Comparison of ENCODE assay signal across 25 cellular contexts in genomic region chr2:2886934-2887333, GRCh38.
"Had no signal": no experiment of that assay in that cellular context is flagged by ENCODE, and none has a peak within 500 bp of the region (broad histone marks: within the 10 kb centered on the region; RNA-seq: fewer than 3 reads in every experiment).

No MANE protein-coding gene starts in this region.

- FAIRE-seq: pancreas, small intestine had no signal

- H3K9me3 ChIP-seq: gastrocnemius medialis, neutrophil, pancreas, right lobe of liver, suprapubic skin, transverse colon, vagina had no signal

- H3K36me3 ChIP-seq: gastrocnemius medialis, left lung, neutrophil, pancreas, right lobe of liver, suprapubic skin, transverse colon, vagina had no signal

- H3K4me1 ChIP-seq: gastrocnemius medialis, left lung, pancreas, right lobe of liver, suprapubic skin, transverse colon, vagina had no signal

- H3K27me3 ChIP-seq: gastrocnemius medialis, neutrophil, pancreas, right lobe of liver, suprapubic skin, transverse colon, vagina had no signal

- DNase-seq: cortex of kidney; effector CD4-positive, alpha-beta T cell; foreskin fibroblast; gastrocnemius medialis; left cardiac atrium; left lung; mammary epithelial cell; mesendoderm; naive thymus-derived CD8-positive, alpha-beta T cell; nephron progenitor cell; pancreas; small intestine; stimulated activated CD4-positive, alpha-beta T cell treated with anti-CD3 and anti-CD28 coated beads, Interleukin-12 subunit alpha, Interleukin-12 subunit beta, amount 100 ng/mL, for 4 hours; stimulated activated CD4-positive, alpha-beta T cell treated with anti-CD3 and anti-CD28 coated beads, Interleukin-1b, Interleukin-23, amount 100 ng/mL, for 48 hours; stimulated activated CD4-positive, alpha-beta T cell treated with anti-CD3 and anti-CD28 coated beads, Interleukin-4, amount 100 ng/mL, for 1 hour; stimulated activated CD8-positive, alpha-beta memory T cell treated with anti-CD3 and anti-CD28 coated beads, Interleukin-4, amount 100 ng/mL, for 48 hours; stimulated activated naive CD4-positive, alpha-beta T cell; stimulated activated naive CD8-positive, alpha-beta T cell treated with anti-CD3 and anti-CD28 coated beads, Interleukin-15, amount 100 ng/mL, for 72 hours; transverse colon had no signal

- ATAC-seq: esophagus mucosa; gastrocnemius medialis; left cardiac atrium; left lung; naive thymus-derived CD8-positive, alpha-beta T cell; pancreas; right lobe of liver; stimulated activated naive CD8-positive, alpha-beta T cell treated with anti-CD3 and anti-CD28 coated beads, Interleukin-15, amount 100 ng/mL, for 72 hours had no signal

- H3K27ac ChIP-seq: epithelial cell of prostate, gastrocnemius medialis, left lung, neutrophil, pancreas, right lobe of liver, suprapubic skin, transverse colon, vagina had no signal

- H3K4me3 ChIP-seq: gastrocnemius medialis, left lung, pancreas, right lobe of liver, suprapubic skin, transverse colon, vagina had no signal
